In the genomic region with DNA sequence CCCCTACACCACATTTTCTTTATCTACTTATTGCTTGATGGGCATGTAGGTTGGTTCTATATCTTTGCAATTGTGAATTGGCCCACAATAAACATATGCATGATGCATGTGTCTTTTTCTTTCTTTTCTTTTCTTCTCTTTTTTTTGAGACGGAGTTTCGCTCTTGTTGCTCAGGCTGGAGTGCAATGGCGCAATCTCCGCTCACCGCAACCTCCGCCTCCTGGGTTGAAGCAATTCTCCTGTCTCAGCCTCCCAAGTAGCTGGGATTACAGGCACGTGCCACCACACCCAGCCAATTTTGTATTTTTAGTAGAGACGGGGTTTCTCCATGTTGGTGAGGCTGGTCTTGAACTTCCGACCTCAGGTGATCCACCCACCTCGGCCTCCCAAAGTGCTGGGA, we compare ENCODE assay signal across 4 cellular contexts. TPM values are rescaled to one million over a fixed set of nuclear protein-coding genes. Genes with fewer than 3 reads are reported as not detected.
"Had no signal": no experiment of that assay in that cellular context is flagged by ENCODE, and none has a peak within 500 bp of the region (broad histone marks: within the 10 kb centered on the region; RNA-seq: fewer than 3 reads in every experiment).

No MANE protein-coding gene starts in this region.

RNA-seq across cellular contexts. Expression of a gene that starts 43.8 kb away (rescaled TPM):
- total RNA-seq: GM23248, H7, HFFc6, HT1080 had no signal
- polyA plus RNA-seq: GM23248 had no signal
